In genomic region chr10:47261121-47261520, GRCh38 we compare ENCODE assay signal across 8 cellular contexts. TPM values are rescaled to one million over a fixed set of nuclear protein-coding genes. Genes with fewer than 3 reads are reported as not detected.
A peak's percentile ranks its signal among the peaks of the same experiment; 100 is the strongest.
DNase-seq lines count a peak whose midpoint lies in the region; ATAC-seq and TF ChIP-seq lines count a peak whose summit lies in the region.

No MANE protein-coding gene starts in this region.

- DNase-seq in gastrocnemius medialis (no peak), HuH-7.5 (ENCODE audit: low spot score) (no peak), iPS-NIHi7 (ENCODE audit: extremely low spot score) (no peak), T-helper 9 cell (no peak)

- no peaks in the 10 kb centered on the region for H3K27me3 Mint-ChIP-seq in T-helper 1 cell treated with Interleukin-12 subunit alpha and Interleukin-12 subunit beta and Interleukin-4 antibody, amounts not matched to agents 30 μg/mL and 1 μg/mL, for 36 hours (ENCODE audit: low read depth)

- peak overlapping the region in 1 of 2 experiments; percentile 32 for H3K4me3 ChIP-seq in neutrophil (ENCODE audit: low read depth in 1 of 2, low read length in 1 of 2)
- no peak overlapping the region for H3K4me3 ChIP-seq in gastrocnemius medialis

- peak overlapping the region; percentile 39 for H3K4me3 Mint-ChIP-seq in T-helper 1 cell treated with Interleukin-12 subunit alpha and Interleukin-12 subunit beta and Interleukin-4 antibody, amounts not matched to agents 30 μg/mL and 1 μg/mL, for 36 hours

- peaks cover 61% of the 10 kb centered on the region for H3K4me1 Mint-ChIP-seq in T-helper 1 cell treated with Interleukin-12 subunit alpha and Interleukin-12 subunit beta and Interleukin-4 antibody, amounts not matched to agents 30 μg/mL and 1 μg/mL, for 36 hours (ENCODE audit: low read depth)

- in situ Hi-C loops in gastrocnemius medialis (cut with MboI; ENCODE audit: low sequenced_read_pairs in 4 of 4), result no loop called here

- peaks cover 5% of the 10 kb centered on the region for H3K36me3 Mint-ChIP-seq in T-helper 1 cell treated with Interleukin-12 subunit alpha and Interleukin-12 subunit beta and Interleukin-4 antibody, amounts not matched to agents 30 μg/mL and 1 μg/mL, for 36 hours (ENCODE audit: low read depth)

- H3K36me3 ChIP-seq in neutrophil (no peaks in the 10 kb centered on the region), gastrocnemius medialis (no peaks in the 10 kb centered on the region)

- TF ChIP-seq CTCF in neutrophil (IDR thresholded peaks at IDR 0.05), result no peak
- no peak for TF ChIP-seq CTCF in gastrocnemius medialis (IDR thresholded peaks at IDR 0.05 in 4 of 5, conservative IDR thresholded peaks at IDR 0.05 in 1 of 5)

- H3K27ac ChIP-seq in neutrophil (peak overlapping the region; percentile 78), gastrocnemius medialis (no peak overlapping the region)

- peaks cover 15% of the 10 kb centered on the region for H3K9me3 Mint-ChIP-seq in T-helper 1 cell treated with Interleukin-12 subunit alpha and Interleukin-12 subunit beta and Interleukin-4 antibody, amounts not matched to agents 30 μg/mL and 1 μg/mL, for 36 hours

- intact Hi-C loops in gastrocnemius medialis (cut with DNase I; ENCODE audit: low total_unique reads), result no loop called here

- H3K4me1 ChIP-seq in neutrophil (ENCODE audit: control insufficient read depth in 1 of 2, insufficient read depth in 1 of 2, low read depth in 1 of 2, low read length in 1 of 2) (peaks cover 66 to 72% of the 10 kb centered on the region in 2 experiments), gastrocnemius medialis (no peaks in the 10 kb centered on the region)

- TF ChIP-seq POLR2A in gastrocnemius medialis (IDR thresholded peaks at IDR 0.05), result no peak

- ATAC-seq in GM18909 (IDR thresholded peaks at IDR 0.05; ENCODE audit: poor library complexity, unreplicated experiment) (peak; percentile 97), HG02938 (IDR thresholded peaks at IDR 0.05; ENCODE audit: unreplicated experiment) (peak; percentile 95), gastrocnemius medialis (no peak)

- H3K9me3 ChIP-seq in neutrophil (no peaks in the 10 kb centered on the region), gastrocnemius medialis (no peaks in the 10 kb centered on the region)

- H3K27me3 ChIP-seq in neutrophil (no peaks in the 10 kb centered on the region), gastrocnemius medialis (no peaks in the 10 kb centered on the region)

- peak overlapping the region; percentile 88 for H3K27ac Mint-ChIP-seq in T-helper 1 cell treated with Interleukin-12 subunit alpha and Interleukin-12 subunit beta and Interleukin-4 antibody, amounts not matched to agents 30 μg/mL and 1 μg/mL, for 36 hours

RNA-seq across cellular contexts. Expression of gene GDF10, which starts 38.9 kb away (rescaled TPM):
- under 1 TPM; 0.20 to 0.72 (median 0.36) TPM for total RNA-seq in gastrocnemius medialis

Comparison
In these comparisons a context has a peak if more than half of its experiments do, and no peak if none do; other contexts are left out.
1. ATAC-seq: peak in GM18909 (single experiment) and HG02938 (single experiment); none in gastrocnemius medialis (0 of 2).